Comparison of ENCODE assay signal across 15 cellular contexts in genomic region chr2:223560704-223561435, GRCh38. TPM values are rescaled to one million over a fixed set of nuclear protein-coding genes. Genes with fewer than 3 reads are reported as not detected.
DNase-seq lines count a peak whose midpoint lies in the region; ATAC-seq and TF ChIP-seq lines count a peak whose summit lies in the region.
"Had no signal": no experiment of that assay in that cellular context is flagged by ENCODE, and none has a peak within 500 bp of the region (broad histone marks: within the 10 kb centered on the region; RNA-seq: fewer than 3 reads in every experiment).

No MANE protein-coding gene starts in this region.

- DNase-seq in A172 (ENCODE audit: low spot score) (peak; percentile 56), HT1080 (ENCODE audit: low read depth) (peak; percentile 37), NCI-H748 (lab: John Stamatoyannopoulos, UW; ENCODE audit: unreplicated experiment) (peak; percentile 99), epithelial cell of esophagus (ENCODE audit: low read depth) (peak; percentile 53)
- no peak for DNase-seq in stimulated activated naive CD4-positive, alpha-beta T cell treated with Interleukin-2 at 50 U/mL for 16 hours (lab: John Stamatoyannopoulos, UW)
- DNase-seq in stimulated activated CD4-positive, alpha-beta T cell treated with anti-CD3 and anti-CD28 coated beads, Interleukin-4, amount 100 ng/mL, for 24 hours: no peak
- no peak for DNase-seq in activated CD4-positive, alpha-beta T cell treated with anti-CD3 and anti-CD28 coated beads, Interleukin-2, amount 10 ng/mL, durations not matched to agents 7 days and 5 days
- DNase-seq: activated CD4-positive, alpha-beta T cell treated with anti-CD3 and anti-CD28 coated beads for 36 hours; activated naive CD4-positive, alpha-beta T cell; cortex of kidney; NCI-H1048; transverse colon had no signal

- no peaks in the 10 kb centered on the region for H3K4me1 Mint-ChIP-seq in activated CD4-positive, alpha-beta T cell treated with anti-CD3 and anti-CD28 coated beads, Interleukin-2, amount 10 ng/mL, durations not matched to agents 7 days and 5 days
- H3K4me1 Mint-ChIP-seq: activated CD4-positive, alpha-beta T cell treated with anti-CD3 and anti-CD28 coated beads for 36 hours had no signal

- H3K4me3 Mint-ChIP-seq in activated CD4-positive, alpha-beta T cell treated with anti-CD3 and anti-CD28 coated beads, Interleukin-2, amount 10 ng/mL, durations not matched to agents 7 days and 5 days: no peak overlapping the region
- H3K4me3 Mint-ChIP-seq: activated CD4-positive, alpha-beta T cell treated with anti-CD3 and anti-CD28 coated beads for 36 hours had no signal

- no peaks in the 10 kb centered on the region for H3K27me3 Mint-ChIP-seq in activated CD4-positive, alpha-beta T cell treated with anti-CD3 and anti-CD28 coated beads, Interleukin-2, amount 10 ng/mL, durations not matched to agents 7 days and 5 days
- H3K27me3 Mint-ChIP-seq: activated CD4-positive, alpha-beta T cell treated with anti-CD3 and anti-CD28 coated beads for 36 hours had no signal

- POLR2A ChIA-PET in activated CD4-positive, alpha-beta T cell treated with anti-CD3 and anti-CD28 coated beads, Interleukin-2, amount 10 ng/mL, durations not matched to agents 7 days and 5 days (lab: Charles Lee): no interaction called here

- TF ChIP-seq CTCF in epithelial cell of esophagus (IDR thresholded peaks at IDR 0.05; ENCODE audit: insufficient read depth, low read depth, low read length, missing control alignments): no peak

- CTCF ChIA-PET in activated CD4-positive, alpha-beta T cell treated with anti-CD3 and anti-CD28 coated beads, Interleukin-2, amount 10 ng/mL, durations not matched to agents 7 days and 5 days (lab: Charles Lee): no interaction called here

- no peaks in the 10 kb centered on the region for H3K9me3 Mint-ChIP-seq in activated CD4-positive, alpha-beta T cell treated with anti-CD3 and anti-CD28 coated beads, Interleukin-2, amount 10 ng/mL, durations not matched to agents 7 days and 5 days

- H3K4me3 ChIP-seq in epithelial cell of esophagus (ENCODE audit: low read length): no peak overlapping the region
- H3K4me3 ChIP-seq: HAP-1, transverse colon had no signal

- H3K36me3 Mint-ChIP-seq in activated CD4-positive, alpha-beta T cell treated with anti-CD3 and anti-CD28 coated beads, Interleukin-2, amount 10 ng/mL, durations not matched to agents 7 days and 5 days (ENCODE audit: low read depth): no peaks in the 10 kb centered on the region

- H3K27ac Mint-ChIP-seq in activated CD4-positive, alpha-beta T cell treated with anti-CD3 and anti-CD28 coated beads, Interleukin-2, amount 10 ng/mL, durations not matched to agents 7 days and 5 days: no peak overlapping the region
- H3K27ac Mint-ChIP-seq: activated CD4-positive, alpha-beta T cell treated with anti-CD3 and anti-CD28 coated beads for 36 hours had no signal

- ATAC-seq in GM19395 (IDR thresholded peaks at IDR 0.05; ENCODE audit: unreplicated experiment): no peak
- ATAC-seq: activated CD4-positive, alpha-beta T cell treated with anti-CD3 and anti-CD28 coated beads for 36 hours had no signal

RNA-seq across cellular contexts. Expression of gene SCG2, which starts 41.3 kb away (rescaled TPM):
- 1.7 and 2.2 TPM in 2 replicates for total RNA-seq in A172 (2014; rRNA removed; shearing (Covaris generic))
- total RNA-seq in HT1080 (2014; rRNA removed; shearing (Covaris generic)): 4.6 and 8.2 TPM in 2 replicates
- polyA plus RNA-seq in HT1080 (2015; cell fraction: cytosol; rRNA removed): 4.4 and 5.8 TPM in 2 replicates
- polyA plus RNA-seq in HT1080 (2015; cell fraction: nucleus; rRNA removed): 17.2 and 22.1 TPM in 2 replicates
- under 1 TPM; 0.08 to 0.10 TPM for total RNA-seq in activated CD4-positive, alpha-beta T cell treated with anti-CD3 and anti-CD28 coated beads, Interleukin-2, amount 10 ng/mL, durations not matched to agents 7 days and 5 days
- total RNA-seq: activated CD4-positive, alpha-beta T cell treated with anti-CD3 and anti-CD28 coated beads for 36 hours; lung microvascular endothelial cell had no signal

Comparison
In these comparisons a context has a peak if more than half of its experiments do, and no peak if none do; other contexts are left out.
1. DNase-seq: peak in A172 (single experiment), HT1080 (single experiment), NCI-H748 (single experiment) and epithelial cell of esophagus (single experiment); none in stimulated activated naive CD4-positive, alpha-beta T cell treated with Interleukin-2 at 50 U/mL for 16 hours (single experiment), stimulated activated CD4-positive, alpha-beta T cell treated with anti-CD3 and anti-CD28 coated beads, Interleukin-4, amount 100 ng/mL, for 24 hours (single experiment) and activated CD4-positive, alpha-beta T cell treated with anti-CD3 and anti-CD28 coated beads, Interleukin-2, amount 10 ng/mL, durations not matched to agents 7 days and 5 days (single experiment).